Comparison of ENCODE assay signal across 13 cellular contexts in the genomic region with DNA sequence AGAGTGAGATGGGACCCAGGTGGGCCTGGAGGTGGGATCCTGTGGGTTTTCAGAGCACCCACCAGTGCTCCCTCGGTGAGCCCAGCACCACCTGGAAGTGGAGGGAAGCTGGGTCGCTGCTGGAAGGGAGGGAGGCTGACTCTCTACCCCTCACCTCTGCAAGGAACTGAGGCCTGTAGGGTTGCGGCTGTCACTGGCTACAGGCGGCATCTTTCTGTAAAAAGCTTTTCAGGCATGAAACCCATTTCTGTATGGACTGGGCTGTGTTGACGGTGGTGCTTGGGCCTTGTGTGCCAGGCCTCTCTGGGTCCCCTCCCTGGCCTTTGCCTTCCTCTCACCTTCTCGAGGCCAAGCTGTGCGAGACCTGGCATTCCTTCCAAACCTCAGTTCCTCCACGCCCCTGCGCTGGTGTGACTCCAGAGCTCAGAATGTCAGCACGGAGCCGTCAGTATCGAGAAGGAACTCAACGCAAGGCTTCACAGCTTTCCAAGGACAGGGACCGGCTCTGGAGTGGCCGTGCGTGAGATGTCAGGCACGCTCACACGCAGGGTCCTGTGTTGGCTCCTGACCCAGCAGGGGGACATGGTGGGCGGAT. TPM values are rescaled to one million over a fixed set of nuclear protein-coding genes. Genes with fewer than 3 reads are reported as not detected.
DNase-seq lines count a peak whose midpoint lies in the region; ATAC-seq and TF ChIP-seq lines count a peak whose summit lies in the region.
"Had no signal": no experiment of that assay in that cellular context is flagged by ENCODE, and none has a peak within 500 bp of the region (broad histone marks: within the 10 kb centered on the region; RNA-seq: fewer than 3 reads in every experiment).

No MANE protein-coding gene starts in this region.

- H3K27me3 Mint-ChIP-seq in chondrocyte (ENCODE audit: low read depth) = no peaks in the 10 kb centered on the region
- H3K27me3 Mint-ChIP-seq: stimulated activated memory B cell treated with anti-CD40 and anti-IgM and Interleukin-4, amounts not matched to agents 10 μg/mL and 1 μg/mL and 100 μg/mL, for 72 hours had no signal

- peak overlapping the region; percentile 94 for H4K91ac ChIP-seq in IMR-90 (ENCODE audit: insufficient read depth, low read depth, low read length)

- H4K8ac ChIP-seq in IMR-90 (ENCODE audit: low read depth in 2 of 2, low read length in 2 of 2) = peak overlapping the region; percentile 90 to 91

- H3K4me3 ChIP-seq in IMR-90 (ENCODE audit: insufficient read depth, low read depth, low read length) (no peak overlapping the region), lower lobe of right lung (no peak overlapping the region), smooth muscle cell (no peak overlapping the region)
- H3K4me3 ChIP-seq: breast epithelium had no signal

- no peak for TF ChIP-seq RAD21 in IMR-90 (IDR thresholded peaks at IDR 0.05; ENCODE audit: low read length)

- POLR2A ChIA-PET in IMR-90 (lab: Charles Lee; ENCODE audit: unreplicated experiment) = no interaction called here

- H3K23ac ChIP-seq in IMR-90 (ENCODE audit: low read depth, low read length) = peak overlapping the region; percentile 62

- no peaks in the 10 kb centered on the region for H3K79me2 ChIP-seq in smooth muscle cell (ENCODE audit: low read depth)

- H2AFZ ChIP-seq in IMR-90 (replicated peaks; ENCODE audit: low read length, poor library complexity) = peak overlapping the region; percentile 64
- no peak overlapping the region for H2AFZ ChIP-seq in smooth muscle cell (ENCODE audit: low read depth)

- in situ Hi-C loops in IMR-90 (cut with MboI; ENCODE audit: low sequenced_read_pairs) = no loop called here

- 91% methylated on average over 10 of the region's 19 CpGs; no CpG with 5 or more reads in 1 of the 2 experiments for WGBS in IMR-90 (ENCODE audit: extremely low coverage in 2 of 2, insufficient read length in 1 of 2), 2 experiments
- WGBS in smooth muscle cell (ENCODE audit: low lambda C conversion rate) = 85% methylated on average over 19 of the region's 19 CpGs

- CTCF ChIA-PET in IMR-90 (lab: Yijun Ruan, JAX) = interaction anchor here (0.7 to 1.9 kb wide), 2 partner anchors 142 to 282 kb away, joined by 3 to 9 read pairs; no protein-coding TSS in a partner anchor

- H3K36me3 ChIP-seq in IMR-90 (ENCODE audit: control insufficient read depth, insufficient read depth, low read length) (peaks cover 12% of the 10 kb centered on the region; the same call in 1 of the 2 replicates), lower lobe of right lung (peaks cover 29% of the 10 kb centered on the region), smooth muscle cell (ENCODE audit: low read depth) (no peaks in the 10 kb centered on the region)
- H3K36me3 ChIP-seq: breast epithelium had no signal

- peak overlapping the region; percentile 98 for H3K4ac ChIP-seq in IMR-90 (ENCODE audit: low read depth, low read length)

- peak overlapping the region; percentile 99 for H2BK15ac ChIP-seq in IMR-90 (ENCODE audit: low read depth, low read length)

- peak overlapping the region; percentile 59 for H3K56ac ChIP-seq in IMR-90 (ENCODE audit: extremely low read depth, insufficient read depth, low read length)

- no peak for TF ChIP-seq CTCF in IMR-90 (conservative IDR thresholded peaks at IDR 0.05; ENCODE audit: low read depth, low read length)
- no peak for TF ChIP-seq CTCF in chondrocyte (IDR thresholded peaks at IDR 0.05)
- TF ChIP-seq CTCF in lower lobe of right lung (IDR thresholded peaks at IDR 0.05) = no peak
- no peak for TF ChIP-seq CTCF in smooth muscle cell (IDR thresholded peaks at IDR 0.05; ENCODE audit: borderline replicate concordance, insufficient read depth, poor library complexity, severe bottlenecking)

- peaks cover 4% of the 10 kb centered on the region for H3K36me3 Mint-ChIP-seq in chondrocyte (ENCODE audit: low read depth)

- H3K4me3 Mint-ChIP-seq in chondrocyte (ENCODE audit: unreplicated experiment) = peak overlapping the region; percentile 28
- H3K4me3 Mint-ChIP-seq: stimulated activated memory B cell treated with anti-CD40 and anti-IgM and Interleukin-4, amounts not matched to agents 10 μg/mL and 1 μg/mL and 100 μg/mL, for 72 hours had no signal

- peaks cover 26% of the 10 kb centered on the region for H3K9me1 ChIP-seq in IMR-90 (ENCODE audit: insufficient read depth, low read length)

- intact Hi-C loops in IMR-90 (cut with micrococcal nuclease) = no loop called here
- intact Hi-C loops in lower lobe of right lung (cut with DNase I) = no loop called here

- peak overlapping the region; percentile 93 for H3K14ac ChIP-seq in IMR-90 (replicated peaks; ENCODE audit: low read depth, low read length)

- peak overlapping the region; percentile 98 for H2AK5ac ChIP-seq in IMR-90 (ENCODE audit: low read depth, low read length)

- H2AK9ac ChIP-seq in IMR-90 (replicated peaks; ENCODE audit: low read depth, low read length, poor library complexity) = peak overlapping the region; percentile 96

- H3K27me3 ChIP-seq in IMR-90 (ENCODE audit: control insufficient read depth, insufficient read depth, low read length) = no peaks in the 10 kb centered on the region
- no peaks in the 10 kb centered on the region for H3K27me3 ChIP-seq in lower lobe of right lung (ENCODE audit: low read depth)
- no peaks in the 10 kb centered on the region for H3K27me3 ChIP-seq in smooth muscle cell (ENCODE audit: low read depth)
- H3K27me3 ChIP-seq: breast epithelium had no signal

- peak overlapping the region; percentile 98 for H2BK120ac ChIP-seq in IMR-90 (ENCODE audit: low read depth, low read length)

- no peaks in the 10 kb centered on the region for H3K9me3 ChIP-seq in IMR-90 (ENCODE audit: control insufficient read depth, insufficient read depth, low read length)
- H3K9me3 ChIP-seq in lower lobe of right lung = no peaks in the 10 kb centered on the region
- H3K9me3 ChIP-seq in smooth muscle cell (replicated peaks; ENCODE audit: low read depth) = no peaks in the 10 kb centered on the region
- H3K9me3 ChIP-seq: breast epithelium had no signal

- ATAC-seq in IMR-90 (ENCODE audit: low read depth) = no peak
- no peak for ATAC-seq in lower lobe of right lung
- no peak for ATAC-seq in HG02588 (IDR thresholded peaks at IDR 0.05; ENCODE audit: unreplicated experiment)
- no peak for ATAC-seq in GM19395 (IDR thresholded peaks at IDR 0.05; ENCODE audit: unreplicated experiment)
- ATAC-seq: stimulated activated memory B cell treated with anti-CD40 and anti-IgM and Interleukin-4, amounts not matched to agents 10 μg/mL and 1 μg/mL and 100 μg/mL, for 72 hours had no signal

- H3K4me1 ChIP-seq in IMR-90 (ENCODE audit: control insufficient read depth, insufficient read depth, low read length) (peaks cover 26% of the 10 kb centered on the region), lower lobe of right lung (peaks cover 19% of the 10 kb centered on the region), smooth muscle cell (ENCODE audit: low read depth) (peaks cover 20% of the 10 kb centered on the region)
- H3K4me1 ChIP-seq: breast epithelium had no signal

- H3K27ac Mint-ChIP-seq in chondrocyte (ENCODE audit: unreplicated experiment) = no peak overlapping the region
- H3K27ac Mint-ChIP-seq: stimulated activated memory B cell treated with anti-CD40 and anti-IgM and Interleukin-4, amounts not matched to agents 10 μg/mL and 1 μg/mL and 100 μg/mL, for 72 hours had no signal

- BruUV-seq in IMR-90 (replicated peaks; lab: Mats Ljungman, UMichigan) = no TSS peak

- H4K20me1 ChIP-seq in IMR-90 (ENCODE audit: insufficient read depth, low read length) = no peaks in the 10 kb centered on the region
- H4K20me1 ChIP-seq in smooth muscle cell (ENCODE audit: low read depth) = no peaks in the 10 kb centered on the region

- peak overlapping the region; percentile 89 for H2BK5ac ChIP-seq in IMR-90 (ENCODE audit: low read depth, low read length, poor library complexity, severe bottlenecking)

- peak overlapping the region; percentile 61 for H4K5ac ChIP-seq in IMR-90 (ENCODE audit: low read depth, low read length)

- peak overlapping the region; percentile 59 for H3K9ac ChIP-seq in IMR-90 (ENCODE audit: low read depth, low read length)
- no peak overlapping the region for H3K9ac ChIP-seq in smooth muscle cell (ENCODE audit: low read depth)

- peak overlapping the region; percentile 80 for H3K27ac ChIP-seq in IMR-90 (ENCODE audit: insufficient read depth, low read length)
- peak overlapping the region; percentile 21 for H3K27ac ChIP-seq in lower lobe of right lung
- H3K27ac ChIP-seq in smooth muscle cell (ENCODE audit: low read depth) = peak overlapping the region; percentile 40

- no peak overlapping the region; the same call in 1 of the 2 replicates for H3K4me2 ChIP-seq in IMR-90 (ENCODE audit: low read depth, low read length)
- peak overlapping the region; percentile 33 for H3K4me2 ChIP-seq in smooth muscle cell

- no peaks in the 10 kb centered on the region for H3K9me3 Mint-ChIP-seq in chondrocyte (ENCODE audit: low read depth)
- H3K9me3 Mint-ChIP-seq: stimulated activated memory B cell treated with anti-CD40 and anti-IgM and Interleukin-4, amounts not matched to agents 10 μg/mL and 1 μg/mL and 100 μg/mL, for 72 hours had no signal

- DNase-seq in IMR-90 (no peak), chondrocyte (ENCODE audit: low spot score) (peak; percentile 65), lower lobe of right lung (peak; percentile 33), smooth muscle cell (lab: John Stamatoyannopoulos, UW; ENCODE audit: unreplicated experiment) (no peak), GM19238 (ENCODE audit: insufficient read length, low spot score) (no peak)
- DNase-seq: activated CD8-positive, alpha-beta memory T cell treated with anti-CD3 and anti-CD28 coated beads, Interleukin-2, amount 50 U/mL, for 48 hours; COR-L47; MM.1S; stimulated activated CD4-positive, alpha-beta T cell treated with anti-CD3 and anti-CD28 coated beads, Interleukin-2, amount 100 ng/mL, for 24 hours had no signal

- no peaks in the 10 kb centered on the region for H3F3A ChIP-seq in smooth muscle cell (ENCODE audit: low read depth)

- H3K4me1 Mint-ChIP-seq in chondrocyte (ENCODE audit: low read depth) = peaks cover 1% of the 10 kb centered on the region

- dilution Hi-C loops in IMR-90 (cut with HindIII; ENCODE audit: low sequenced_read_pairs, unreplicated experiment) = no loop called here

- H3K18ac ChIP-seq in IMR-90 (ENCODE audit: low read depth, low read length) = peak overlapping the region; percentile 84

- peaks cover 0 to 26% of the 10 kb centered on the region in 2 experiments; a peak in 2 of 4 replicates for H3K79me1 ChIP-seq in IMR-90 (ENCODE audit: low read depth in 1 of 2, low read length in 2 of 2)

- peak overlapping the region; percentile 93 for H2BK20ac ChIP-seq in IMR-90 (ENCODE audit: low read depth, low read length)

- no peak for TF ChIP-seq POLR2A in IMR-90 (IDR thresholded peaks at IDR 0.05; ENCODE audit: low read depth, low read length)

TF ChIP-seq in IMR-90, 13 proteins besides CTCF, POLR2A, EP300 and RAD21 (continues in another document):
- TF ChIP-seq FOS (IDR thresholded peaks at IDR 0.05; ENCODE audit: low read depth, low read length) (no peak), MAZ (IDR thresholded peaks at IDR 0.05; ENCODE audit: borderline replicate concordance, low read depth, low read length) (no peak)

RNA-seq across cellular contexts. Expression of gene ABTB1, which starts 16.6 kb away (rescaled TPM):
- total RNA-seq in IMR-90 (2012; rRNA removed) = 3.2 and 3.3 TPM in 2 replicates
- 23.0 and 25.3 TPM in 2 replicates for polyA plus RNA-seq in IMR-90 (2012; rRNA removed)
- polyA plus RNA-seq in IMR-90 (2012; cell fraction: cytosol; rRNA removed) = 18.6 and 29.2 TPM in 2 replicates
- polyA plus RNA-seq in IMR-90 (2012; cell fraction: nucleus; rRNA removed; ENCODE audit: low replicate concordance) = 139 and 305 TPM in 2 replicates
- total RNA-seq in chondrocyte = 18.1 to 27.2 TPM (median 26.7 TPM) in 3 replicates
- 56.6 TPM for total RNA-seq in lower lobe of right lung
- 2.8 and 5.7 TPM in 2 replicates for total RNA-seq in smooth muscle cell
- 14.0 and 17.9 TPM in 2 replicates for polyA plus RNA-seq in smooth muscle cell

Comparison
In these comparisons a context has a peak if more than half of its experiments do, and no peak if none do; other contexts are left out.
1. DNase-seq: peak in chondrocyte (single experiment) and lower lobe of right lung (single experiment); none in IMR-90 (single experiment), smooth muscle cell (single experiment) and GM19238 (single experiment).
2. H3K27ac ChIP-seq: peak in every context shown above with its lines; median percentile 80 in IMR-90; 40 in smooth muscle cell; 21 in lower lobe of right lung.